In genomic region chr1:35851175-35851869, GRCh38 we compare ENCODE assay signal across 10 cellular contexts. TPM values are rescaled to one million over a fixed set of nuclear protein-coding genes. Genes with fewer than 3 reads are reported as not detected.
DNase-seq lines count a peak whose midpoint lies in the region; ATAC-seq and TF ChIP-seq lines count a peak whose summit lies in the region.
"Had no signal": no experiment of that assay in that cellular context is flagged by ENCODE, and none has a peak within 500 bp of the region (broad histone marks: within the 10 kb centered on the region; RNA-seq: fewer than 3 reads in every experiment).

No MANE protein-coding gene starts in this region.

- H3K9me3 ChIP-seq in muscle layer of colon (ENCODE audit: low read length) (no peaks in the 10 kb centered on the region), upper lobe of right lung (no peaks in the 10 kb centered on the region), spleen (no peaks in the 10 kb centered on the region), trophoblast cell (ENCODE audit: insufficient read depth, low read depth, low read length) (no peaks in the 10 kb centered on the region)

- H3K79me1 ChIP-seq in trophoblast cell (ENCODE audit: low read length) = no peaks in the 10 kb centered on the region

- no peak overlapping the region for H2BK120ac ChIP-seq in trophoblast cell (ENCODE audit: insufficient read depth, low read length, poor library complexity)

- H4K91ac ChIP-seq in trophoblast cell (ENCODE audit: low read depth, low read length) = no peak overlapping the region

- H3K18ac ChIP-seq in trophoblast cell (ENCODE audit: low read length) = no peak overlapping the region

- H3K4ac ChIP-seq in trophoblast cell (ENCODE audit: low read depth, low read length) = no peak overlapping the region

- H3K36me3 ChIP-seq in muscle layer of colon (ENCODE audit: insufficient read depth, low read length) (peaks cover 29% of the 10 kb centered on the region), upper lobe of right lung (peaks cover 65% of the 10 kb centered on the region), spleen (peaks cover 3 to 91% (median 59%) of the 10 kb centered on the region in 6 donors), trophoblast cell (ENCODE audit: control insufficient read depth in 1 of 2, insufficient read depth in 2 of 2, low read length in 2 of 2) (peaks cover 11 to 19% of the 10 kb centered on the region in 2 experiments)

- H3K27ac ChIP-seq in angular gyrus (ENCODE audit: low read depth, low read length) = peak overlapping the region; percentile 81
- H3K27ac ChIP-seq in muscle layer of colon (ENCODE audit: low read depth, low read length) = peak overlapping the region; percentile 36
- H3K27ac ChIP-seq in upper lobe of right lung = peak overlapping the region; percentile 26
- H3K27ac ChIP-seq in spleen = peak overlapping the region in 1 of 8 donors; percentile 12
- H3K27ac ChIP-seq in trophoblast cell (ENCODE audit: low read depth, low read length) = no peak overlapping the region
- H3K27ac ChIP-seq: foreskin keratinocyte had no signal

- no peak for TF ChIP-seq CTCF in upper lobe of right lung (IDR thresholded peaks at IDR 0.05)
- TF ChIP-seq CTCF in spleen (IDR thresholded peaks at IDR 0.05 in 8 of 11, conservative IDR thresholded peaks at IDR 0.05 in 3 of 11) = no peak

- H3K27me3 ChIP-seq in muscle layer of colon (ENCODE audit: control insufficient read depth in 1 of 2, insufficient read depth in 2 of 2, low read length in 2 of 2) (no peaks in the 10 kb centered on the region), upper lobe of right lung (no peaks in the 10 kb centered on the region), spleen (replicated peaks in 1 of 7) (no peaks in the 10 kb centered on the region), trophoblast cell (ENCODE audit: insufficient read depth, low read length) (no peaks in the 10 kb centered on the region)
- H3K27me3 ChIP-seq: foreskin keratinocyte had no signal

- ATAC-seq in upper lobe of right lung (no peak), GM18858 (IDR thresholded peaks at IDR 0.05; ENCODE audit: unreplicated experiment) (no peak)
- ATAC-seq: foreskin keratinocyte had no signal

- no peak overlapping the region for H2AFZ ChIP-seq in trophoblast cell (ENCODE audit: insufficient read depth, low read length, poor library complexity)

- no peak overlapping the region for H3K23ac ChIP-seq in trophoblast cell (ENCODE audit: low read length)

- intact Hi-C loops in upper lobe of right lung (cut with DNase I) = no loop called here
- intact Hi-C loops in spleen (cut with DNase I; ENCODE audit: low total_unique reads) = no loop called here

- H2BK12ac ChIP-seq in trophoblast cell (ENCODE audit: low read length) = no peak overlapping the region

- H3K14ac ChIP-seq in trophoblast cell (ENCODE audit: low read length) = no peak overlapping the region

- 79 to 96% (median 89%) methylated on average over 3 of the region's 3 CpGs for WGBS in spleen, 5 donors
- no CpG with 5 or more reads among the region's 3 CpGs for WGBS in trophoblast cell (ENCODE audit: extremely low coverage, insufficient coverage, insufficient read length)

- no peak overlapping the region for H4K8ac ChIP-seq in trophoblast cell (ENCODE audit: low read depth, low read length)

- no peak overlapping the region for H3K4me2 ChIP-seq in trophoblast cell (ENCODE audit: low read length)

- no peaks in the 10 kb centered on the region for H3K79me2 ChIP-seq in trophoblast cell (ENCODE audit: control insufficient read depth, insufficient read depth, low read length, poor library complexity)

- H2AK5ac ChIP-seq in trophoblast cell (ENCODE audit: low read length) = no peak overlapping the region

- peak; percentile 79 for DNase-seq in fibroblast of peridontal ligament (ENCODE audit: extremely low read depth)
- no peak for DNase-seq in upper lobe of right lung
- no peak for DNase-seq in spleen
- no peak for DNase-seq in trophoblast cell
- DNase-seq: activated CD8-positive, alpha-beta memory T cell treated with anti-CD3 and anti-CD28 coated beads, Interleukin-2, amount 50 U/mL, for 4 hours; foreskin keratinocyte; RPMI8226 had no signal

- H4K12ac ChIP-seq in trophoblast cell (ENCODE audit: low read depth, low read length) = no peak overlapping the region

- H3K9ac ChIP-seq in muscle layer of colon (ENCODE audit: low read length) (no peak overlapping the region), trophoblast cell (ENCODE audit: low read length) (no peak overlapping the region)

- no peak for TF ChIP-seq POLR2A in spleen (IDR thresholded peaks at IDR 0.05)

- no peak overlapping the region for H2BK5ac ChIP-seq in trophoblast cell (ENCODE audit: low read depth, low read length, poor library complexity)

- H3K4me1 ChIP-seq in muscle layer of colon (ENCODE audit: insufficient read depth, low read length) (peaks cover 29% of the 10 kb centered on the region), upper lobe of right lung (peaks cover 5% of the 10 kb centered on the region), spleen (peaks cover 0 to 13% (median 2%) of the 10 kb centered on the region in 6 donors), trophoblast cell (ENCODE audit: control insufficient read depth in 1 of 2, insufficient read depth in 2 of 2, low read length in 2 of 2) (no peaks in the 10 kb centered on the region)
- H3K4me1 ChIP-seq: foreskin keratinocyte had no signal

- no peak overlapping the region for H3K4me3 ChIP-seq in muscle layer of colon (ENCODE audit: low read depth in 1 of 2, low read length in 2 of 2)
- H3K4me3 ChIP-seq in upper lobe of right lung = no peak overlapping the region
- H3K4me3 ChIP-seq in spleen = no peak overlapping the region
- H3K4me3 ChIP-seq in trophoblast cell (ENCODE audit: low read depth, low read length) = no peak overlapping the region

RNA-seq across cellular contexts. Expression of gene AGO1, which starts 31.7 kb away (rescaled TPM):
- 27.7 TPM for total RNA-seq in upper lobe of right lung
- 10 to 100 TPM; 27.4 to 38.2 (median 32.4) TPM for total RNA-seq in spleen
- polyA plus RNA-seq in spleen = 1 to 10 TPM; 2.3 to 4.3 (median 2.9) TPM
- polyA plus RNA-seq in trophoblast cell (2013) = 13.1 and 13.5 TPM in 2 replicates

RNA-seq across cellular contexts. Expression of gene AGO4, which starts 43.5 kb away (rescaled TPM):
- total RNA-seq in upper lobe of right lung (23.6 TPM), spleen (10 to 100 TPM; 25.2 to 73.3 (median 33.9) TPM)
- 10 to 100 TPM in 1 of 3 donors, 1 to 10 TPM in 2; 6.4 to 11.1 (median 7.7) TPM for polyA plus RNA-seq in spleen
- polyA plus RNA-seq in trophoblast cell (2013) = 11.1 and 12.4 TPM in 2 replicates
